1 cellular context compared by ENCODE assay signal in the genomic region with DNA sequence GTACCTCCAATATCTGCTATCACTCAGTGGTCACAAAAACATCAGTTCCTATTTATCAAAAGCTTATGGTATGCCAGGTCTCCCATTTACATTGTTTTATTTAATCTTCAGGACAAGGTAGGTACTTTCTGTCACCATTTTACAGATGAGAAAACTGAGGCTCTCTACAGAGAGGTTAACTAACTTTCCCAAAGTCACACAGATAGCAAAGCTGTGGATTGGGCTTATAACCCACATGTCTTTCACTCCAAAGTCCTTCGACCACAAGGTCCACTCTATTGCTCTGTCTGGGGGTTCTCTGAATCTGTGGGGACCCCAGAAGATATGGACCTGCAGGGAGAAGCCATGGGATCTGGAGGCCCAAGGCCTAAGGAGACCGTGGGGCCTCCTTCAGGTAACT.
TF ChIP-seq lines count a peak whose summit lies in the region.

No MANE protein-coding gene starts in this region.

TF ChIP-seq in IMR-90, 13 proteins besides CTCF, POLR2A, EP300 and RAD21:
- TF ChIP-seq CEBPB (IDR thresholded peaks at IDR 0.05; ENCODE audit: low read depth, low read length) (no peak), RCOR1 (IDR thresholded peaks at IDR 0.05; ENCODE audit: insufficient replicate concordance, low read length) (no peak), NFE2L2 (IDR thresholded peaks at IDR 0.05; ENCODE audit: low read depth, low read length) (no peak), CHD1 (IDR thresholded peaks at IDR 0.05; ENCODE audit: low read depth, low read length) (no peak)
- TF ChIP-seq, protein P1, sequence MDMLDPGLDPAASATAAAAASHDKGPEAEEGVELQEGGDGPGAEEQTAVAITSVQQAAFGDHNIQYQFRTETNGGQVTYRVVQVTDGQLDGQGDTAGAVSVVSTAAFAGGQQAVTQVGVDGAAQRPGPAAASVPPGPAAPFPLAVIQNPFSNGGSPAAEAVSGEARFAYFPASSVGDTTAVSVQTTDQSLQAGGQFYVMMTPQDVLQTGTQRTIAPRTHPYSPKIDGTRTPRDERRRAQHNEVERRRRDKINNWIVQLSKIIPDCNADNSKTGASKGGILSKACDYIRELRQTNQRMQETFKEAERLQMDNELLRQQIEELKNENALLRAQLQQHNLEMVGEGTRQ (IDR thresholded peaks at IDR 0.05; ENCODE audit: low read depth, low read length) = no peak
